ENCODE assay signal across 8 cellular contexts in genomic region chr6:34248198-34248726, GRCh38. TPM values are rescaled to one million over a fixed set of nuclear protein-coding genes. Genes with fewer than 3 reads are reported as not detected.
DNase-seq lines count a peak whose midpoint lies in the region; ATAC-seq and TF ChIP-seq lines count a peak whose summit lies in the region.

No MANE protein-coding gene starts in this region.

- H3K27me3 ChIP-seq in adipocyte (replicated peaks; ENCODE audit: control insufficient read depth, insufficient read depth, low read length) (no peaks in the 10 kb centered on the region), prostate gland (replicated peaks; ENCODE audit: insufficient read depth) (no peaks in the 10 kb centered on the region)

- TF ChIP-seq POLR2A in prostate gland (IDR thresholded peaks at IDR 0.05): no peak

- peak overlapping the region; percentile 94 for H3K9ac ChIP-seq in adipocyte (ENCODE audit: low read length)

- H3K27ac ChIP-seq in prostate gland: peak overlapping the region; percentile 86 to 93

- 8% methylated on average over 17 of the region's 17 CpGs for WGBS in prostate gland

- peak; percentile 39 to 60 for ATAC-seq in left cardiac atrium

- H3K36me3 ChIP-seq in adipocyte (ENCODE audit: control insufficient read depth, insufficient read depth, low read length, severe bottlenecking) (peaks cover 7% of the 10 kb centered on the region), prostate gland (no peaks in the 10 kb centered on the region)

- DNase-seq in NCI-H2171 treated with DMSO at 0.1 percent for 48 hours (lab: John Stamatoyannopoulos, UW): peak; percentile 6
- no peak for DNase-seq in NCI-H2171 (lab: John Stamatoyannopoulos, UW)
- no peak for DNase-seq in HFF-Myc (ENCODE audit: extremely low read depth, low read depth)
- peak; percentile 71 for DNase-seq in OCI-M1 (lab: John Stamatoyannopoulos, UW)
- DNase-seq in adipocyte (ENCODE audit: low read depth): peak; percentile 59
- DNase-seq in left cardiac atrium: peak; percentile 78
- no peak for DNase-seq in prostate gland (ENCODE audit: low spot score)
- DNase-seq in NCI-H526 treated with DMSO at 0.1 percent for 48 hours (lab: John Stamatoyannopoulos, UW): no peak

- H3K4me3 ChIP-seq in HFF-Myc (replicated peaks; ENCODE audit: low read depth, low read length) (peak overlapping the region; percentile 68), adipocyte (ENCODE audit: low read length) (peak overlapping the region; percentile 95), prostate gland (peak overlapping the region; percentile 72 to 81)

- TF ChIP-seq CTCF in HFF-Myc (IDR thresholded peaks at IDR 0.05; ENCODE audit: low read depth, low read length, missing control alignments): no peak
- TF ChIP-seq CTCF in prostate gland (IDR thresholded peaks at IDR 0.05): no peak

- intact Hi-C loops in left cardiac atrium (cut with DNase I) (loop anchor here (2.0 kb wide), 2 partner anchors 145 to 167 kb away; partner anchors contain the start of gene NUDT3 (in 1 of the 2)), prostate gland (cut with DNase I) (loop anchor here (2.0 to 5.0 kb wide), 3 partner anchors 51 to 359 kb away; no protein-coding TSS in a partner anchor)

- H3K4me1 ChIP-seq in adipocyte (ENCODE audit: control insufficient read depth, insufficient read depth, low read length) (peaks cover 20% of the 10 kb centered on the region), prostate gland (replicated peaks) (no peaks in the 10 kb centered on the region)

- no peaks in the 10 kb centered on the region for H3K9me3 ChIP-seq in adipocyte (ENCODE audit: control insufficient read depth, low read length)
- no peaks in the 10 kb centered on the region for H3K9me3 ChIP-seq in prostate gland

RNA-seq across cellular contexts. Expression of gene SMIM29, which starts 0.5 kb away (rescaled TPM):
- total RNA-seq in left cardiac atrium: 10 to 100 TPM; 18.4 to 22.7 TPM
- 10 to 100 TPM; 25.9 to 41.6 TPM for total RNA-seq in prostate gland

RNA-seq across cellular contexts. Expression of gene HMGA1, which starts 11.6 kb away (rescaled TPM):
- total RNA-seq in left cardiac atrium (10 to 100 TPM; 32.5 to 36.2 TPM), prostate gland (100 to 1,000 TPM in 1 of 2 donors, 10 to 100 TPM in 1; 29.4 to 139 TPM)

Comparison
In these comparisons a context has a peak if more than half of its experiments do, and no peak if none do; other contexts are left out.
1. DNase-seq: peak in NCI-H2171 treated with DMSO at 0.1 percent for 48 hours (single experiment), OCI-M1 (single experiment), adipocyte (single experiment) and left cardiac atrium (single experiment); none in NCI-H2171 (single experiment), HFF-Myc (single experiment), prostate gland (single experiment) and NCI-H526 treated with DMSO at 0.1 percent for 48 hours (single experiment).
2. Peak in every context shown above with its lines, with median percentiles within 50 percentile points of each other: H3K4me3 ChIP-seq.